In the genomic region with DNA sequence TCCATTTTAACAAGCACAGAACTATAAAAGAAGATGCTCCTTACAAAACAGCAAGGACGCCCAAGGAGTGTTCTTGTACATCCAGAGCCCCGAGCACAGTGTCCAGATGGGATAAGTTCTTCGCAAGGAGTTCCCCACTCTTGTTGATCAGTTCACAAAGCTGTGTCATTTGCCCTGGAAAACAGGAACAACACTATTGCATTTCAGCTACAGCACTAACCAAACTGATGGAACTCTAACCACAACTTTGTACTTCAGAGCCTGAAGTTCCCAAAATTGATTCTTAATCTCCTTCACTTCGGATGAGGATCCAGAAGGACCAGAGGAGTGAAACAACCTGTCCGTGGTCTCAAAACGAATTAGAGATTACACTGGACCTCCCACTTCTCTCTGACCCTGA, we compare ENCODE assay signal across 1 cellular context.
TF ChIP-seq lines count a peak whose summit lies in the region.

No MANE protein-coding gene starts in this region.

TF ChIP-seq in GM12878, 131 proteins besides CTCF, POLR2A, EP300 and RAD21:
- TF ChIP-seq GATAD2B (conservative IDR thresholded peaks at IDR 0.05; ENCODE audit: low read depth) (no peak), SREBF2 (IDR thresholded peaks at IDR 0.05; ENCODE audit: low read length) (no peak), IKZF1 (conservative IDR thresholded peaks at IDR 0.05) (no peak), STAT1 (conservative IDR thresholded peaks at IDR 0.05) (no peak), JUNB (IDR thresholded peaks at IDR 0.05) (no peak), FOXK2 (IDR thresholded peaks at IDR 0.05) (no peak), NR2C2 (IDR thresholded peaks at IDR 0.05; ENCODE audit: borderline replicate concordance, control insufficient read depth, insufficient read length, low read depth) (no peak), EED (IDR thresholded peaks at IDR 0.05; ENCODE audit: low read depth) (no peak), NFYA (IDR thresholded peaks at IDR 0.05; ENCODE audit: borderline replicate concordance, low read depth, low read length) (no peak), BCL11A (IDR thresholded peaks at IDR 0.05; ENCODE audit: low read depth, low read length) (no peak), ZBTB40 (IDR thresholded peaks at IDR 0.05; ENCODE audit: borderline replicate concordance) (no peak), ZBTB33 (IDR thresholded peaks at IDR 0.05) (no peak), RFX5 (IDR thresholded peaks at IDR 0.05; ENCODE audit: low read depth, low read length) (no peak), BRCA1 (IDR thresholded peaks at IDR 0.05; ENCODE audit: low read depth, low read length) (no peak), ETV6 (conservative IDR thresholded peaks at IDR 0.05 in 1 of 2, IDR thresholded peaks at IDR 0.05 in 1 of 2; ENCODE audit: borderline replicate concordance in 1 of 2, low read depth in 1 of 2) (no peak), FOXM1 (IDR thresholded peaks at IDR 0.05; ENCODE audit: low read depth, low read length) (no peak)
- TF ChIP-seq, protein P1, sequence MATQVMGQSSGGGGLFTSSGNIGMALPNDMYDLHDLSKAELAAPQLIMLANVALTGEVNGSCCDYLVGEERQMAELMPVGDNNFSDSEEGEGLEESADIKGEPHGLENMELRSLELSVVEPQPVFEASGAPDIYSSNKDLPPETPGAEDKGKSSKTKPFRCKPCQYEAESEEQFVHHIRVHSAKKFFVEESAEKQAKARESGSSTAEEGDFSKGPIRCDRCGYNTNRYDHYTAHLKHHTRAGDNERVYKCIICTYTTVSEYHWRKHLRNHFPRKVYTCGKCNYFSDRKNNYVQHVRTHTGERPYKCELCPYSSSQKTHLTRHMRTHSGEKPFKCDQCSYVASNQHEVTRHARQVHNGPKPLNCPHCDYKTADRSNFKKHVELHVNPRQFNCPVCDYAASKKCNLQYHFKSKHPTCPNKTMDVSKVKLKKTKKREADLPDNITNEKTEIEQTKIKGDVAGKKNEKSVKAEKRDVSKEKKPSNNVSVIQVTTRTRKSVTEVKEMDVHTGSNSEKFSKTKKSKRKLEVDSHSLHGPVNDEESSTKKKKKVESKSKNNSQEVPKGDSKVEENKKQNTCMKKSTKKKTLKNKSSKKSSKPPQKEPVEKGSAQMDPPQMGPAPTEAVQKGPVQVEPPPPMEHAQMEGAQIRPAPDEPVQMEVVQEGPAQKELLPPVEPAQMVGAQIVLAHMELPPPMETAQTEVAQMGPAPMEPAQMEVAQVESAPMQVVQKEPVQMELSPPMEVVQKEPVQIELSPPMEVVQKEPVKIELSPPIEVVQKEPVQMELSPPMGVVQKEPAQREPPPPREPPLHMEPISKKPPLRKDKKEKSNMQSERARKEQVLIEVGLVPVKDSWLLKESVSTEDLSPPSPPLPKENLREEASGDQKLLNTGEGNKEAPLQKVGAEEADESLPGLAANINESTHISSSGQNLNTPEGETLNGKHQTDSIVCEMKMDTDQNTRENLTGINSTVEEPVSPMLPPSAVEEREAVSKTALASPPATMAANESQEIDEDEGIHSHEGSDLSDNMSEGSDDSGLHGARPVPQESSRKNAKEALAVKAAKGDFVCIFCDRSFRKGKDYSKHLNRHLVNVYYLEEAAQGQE (IDR thresholded peaks at IDR 0.05; ENCODE audit: low read depth, low read length) = no peak
